ENCODE assay signal across 22 cellular contexts in genomic region chr13:26412263-26412662, GRCh38.
"Had no signal": no experiment of that assay in that cellular context is flagged by ENCODE, and none has a peak within 500 bp of the region (broad histone marks: within the 10 kb centered on the region; RNA-seq: fewer than 3 reads in every experiment).

No MANE protein-coding gene starts in this region.

- H3K27me3 ChIP-seq: gastrocnemius medialis, heart right ventricle, right atrium auricular region, tibial artery had no signal

- FAIRE-seq: keratinocyte had no signal

- H3K36me3 ChIP-seq: gastrocnemius medialis, prostate gland, right atrium auricular region had no signal

- H3K4me1 ChIP-seq: gastrocnemius medialis, heart right ventricle, prostate gland, right atrium auricular region, tibial artery had no signal

- H3K9me3 ChIP-seq: gastrocnemius medialis, prostate gland had no signal

- DNase-seq: activated B cell treated with CpG ODN at 0.5 μM for 24 hours; activated CD4-positive, alpha-beta memory T cell treated with anti-CD3 and anti-CD28 coated beads for 36 hours; activated CD4-positive, alpha-beta T cell treated with anti-CD3 and anti-CD28 coated beads for 36 hours; activated effector memory CD4-positive, alpha-beta T cell treated with Interleukin-2 at 50 U/mL for 16 hours; activated naive CD4-positive, alpha-beta T cell treated with anti-CD3 and anti-CD28 coated beads for 36 hours; activated naive CD8-positive, alpha-beta T cell treated with anti-CD3 and anti-CD28 coated beads, Interleukin-2, amount 10 ng/mL, durations not matched to agents 7 days and 5 days; activated T-cell treated with anti-CD3 and anti-CD28 coated beads, Interleukin-2, amount 50 U/mL, for 72 hours; amygdala; effector CD8-positive, alpha-beta T cell; gastrocnemius medialis; heart right ventricle; naive thymus-derived CD8-positive, alpha-beta T cell; stimulated activated CD4-positive, alpha-beta T cell treated with anti-CD3 and anti-CD28 coated beads, Interleukin-1b, Interleukin-23, amount 100 ng/mL, for 48 hours; stimulated activated naive CD8-positive, alpha-beta T cell treated with anti-CD3 and anti-CD28 coated beads, Interleukin-15, amount 100 ng/mL, for 72 hours; T-helper 9 cell; tibial artery had no signal

- ATAC-seq: activated CD4-positive, alpha-beta T cell treated with anti-CD3 and anti-CD28 coated beads for 36 hours; activated T-cell treated with anti-CD3 and anti-CD28 coated beads, Interleukin-2, amount 50 U/mL, for 72 hours; esophagus mucosa; gastrocnemius medialis; heart right ventricle; left lobe of liver; naive thymus-derived CD8-positive, alpha-beta T cell; stimulated activated naive CD8-positive, alpha-beta T cell treated with anti-CD3 and anti-CD28 coated beads, Interleukin-15, amount 100 ng/mL, for 72 hours had no signal

- H3K4me3 ChIP-seq: gastrocnemius medialis, heart right ventricle, lung, prostate gland, right atrium auricular region, tibial artery had no signal

- H3K27ac ChIP-seq: gastrocnemius medialis, heart right ventricle, prostate gland, right atrium auricular region, tibial artery had no signal
